10 cellular contexts compared by ENCODE assay signal in genomic region chr2:101188683-101189405, GRCh38. TPM values are rescaled to one million over a fixed set of nuclear protein-coding genes. Genes with fewer than 3 reads are reported as not detected.
DNase-seq lines count a peak whose midpoint lies in the region; ATAC-seq and TF ChIP-seq lines count a peak whose summit lies in the region.
"Had no signal": no experiment of that assay in that cellular context is flagged by ENCODE, and none has a peak within 500 bp of the region (broad histone marks: within the 10 kb centered on the region; RNA-seq: fewer than 3 reads in every experiment).

No MANE protein-coding gene starts in this region.

- DNase-seq in GM10248 (ENCODE audit: extremely low spot score) (no peak), MM.1S (no peak), dorsolateral prefrontal cortex (no peak), neural progenitor cell (ENCODE audit: low spot score) (peak; percentile 67), substantia nigra (lab: John Stamatoyannopoulos, UW) (no peak)
- DNase-seq in activated T-cell treated with anti-CD3 and anti-CD28 coated beads, Interleukin-2, amount 50 U/mL, for 4 hours = no peak
- DNase-seq: anterior cingulate cortex, RPMI8226 had no signal

- no peaks in the 10 kb centered on the region for H3K36me3 Mint-ChIP-seq in neural progenitor cell
- no peaks in the 10 kb centered on the region for H3K36me3 Mint-ChIP-seq in activated T-cell treated with anti-CD3 and anti-CD28 coated beads, Interleukin-2, amount 50 U/mL, for 4 hours (ENCODE audit: insufficient read depth)

- CTCF ChIA-PET in GM10248 (lab: Yijun Ruan, JAX) = interaction anchor here (1.4 to 1.8 kb wide), 2 partner anchors 13 to 16 kb away, joined by 5 to 8 read pairs; no protein-coding TSS in a partner anchor

- H3K4me1 ChIP-seq in MM.1S (ENCODE audit: low read length) (peaks cover 5% of the 10 kb centered on the region; the same call in 1 of the 2 replicates), neural progenitor cell (no peaks in the 10 kb centered on the region)

- H3K4me3 Mint-ChIP-seq in neural progenitor cell = no peak overlapping the region
- no peak overlapping the region for H3K4me3 Mint-ChIP-seq in activated T-cell treated with anti-CD3 and anti-CD28 coated beads, Interleukin-2, amount 50 U/mL, for 4 hours

- no peak overlapping the region for H3K27ac Mint-ChIP-seq in neural progenitor cell

- no peak for ATAC-seq in GM19467 (IDR thresholded peaks at IDR 0.05; ENCODE audit: unreplicated experiment)
- ATAC-seq in activated T-cell treated with anti-CD3 and anti-CD28 coated beads, Interleukin-2, amount 50 U/mL, for 4 hours = no peak
- ATAC-seq in GM18861 (IDR thresholded peaks at IDR 0.05; ENCODE audit: unreplicated experiment) = no peak

- H3F3A ChIP-seq in MM.1S (ENCODE audit: insufficient read depth, low read length) (no peaks in the 10 kb centered on the region; the same call in 1 of the 2 replicates), neural progenitor cell (ENCODE audit: low read depth) (no peaks in the 10 kb centered on the region)

- POLR2A ChIA-PET in GM10248 (lab: Yijun Ruan, JAX) = no interaction called here

- H3K36me3 ChIP-seq in MM.1S (replicated peaks; ENCODE audit: insufficient read depth, low read length) (no peaks in the 10 kb centered on the region), neural progenitor cell (no peaks in the 10 kb centered on the region)

- intact Hi-C loops in dorsolateral prefrontal cortex (cut with DNase I) = no loop called here

- no peaks in the 10 kb centered on the region for H3K4me1 Mint-ChIP-seq in neural progenitor cell
- H3K4me1 Mint-ChIP-seq in activated T-cell treated with anti-CD3 and anti-CD28 coated beads, Interleukin-2, amount 50 U/mL, for 4 hours (ENCODE audit: low read depth) = no peaks in the 10 kb centered on the region

- no peak overlapping the region for H3K9ac ChIP-seq in MM.1S (ENCODE audit: low read length)
- H3K9ac ChIP-seq in neural progenitor cell = no peak overlapping the region

- H3K9me2 ChIP-seq in MM.1S (replicated peaks; ENCODE audit: insufficient read depth, low read length) = no peaks in the 10 kb centered on the region

- no peaks in the 10 kb centered on the region for H4K20me1 ChIP-seq in MM.1S (ENCODE audit: insufficient read depth, low read length)
- no peaks in the 10 kb centered on the region for H4K20me1 ChIP-seq in neural progenitor cell (ENCODE audit: low read depth)

- no peaks in the 10 kb centered on the region for H3K9me3 ChIP-seq in MM.1S (replicated peaks; ENCODE audit: insufficient read depth, low read length)
- H3K9me3 ChIP-seq in neural progenitor cell (ENCODE audit: low read depth) = no peaks in the 10 kb centered on the region

- H3K4me2 ChIP-seq in MM.1S (ENCODE audit: low read depth, low read length) (no peak overlapping the region), neural progenitor cell (no peak overlapping the region)

- no peaks in the 10 kb centered on the region for H3K79me2 ChIP-seq in MM.1S (ENCODE audit: low read length)
- no peaks in the 10 kb centered on the region for H3K79me2 ChIP-seq in neural progenitor cell (ENCODE audit: low read depth)

- TF ChIP-seq CTCF in GM10248 (IDR thresholded peaks at IDR 0.05; ENCODE audit: control extremely low read depth, extremely low read depth, low read depth, missing control alignments) (peak; percentile 5), MM.1S (IDR thresholded peaks at IDR 0.05; ENCODE audit: low read length) (peak; percentile 33), dorsolateral prefrontal cortex (IDR thresholded peaks at IDR 0.05 in 54 of 56, conservative IDR thresholded peaks at IDR 0.05 in 2 of 56; ENCODE audit: low read depth in 1 of 56, partially characterized antibody in 56 of 56) (peak in 34 of 56 donors; percentile 11 to 41 (median 22)), neural progenitor cell (IDR thresholded peaks at IDR 0.05) (peak; percentile 71)

- H3K27me3 Mint-ChIP-seq in neural progenitor cell (ENCODE audit: insufficient read depth, low read depth) = peaks cover 2% of the 10 kb centered on the region
- H3K27me3 Mint-ChIP-seq in activated T-cell treated with anti-CD3 and anti-CD28 coated beads, Interleukin-2, amount 50 U/mL, for 4 hours (ENCODE audit: low read depth) = peaks cover 3% of the 10 kb centered on the region

- H3K27ac ChIP-seq in MM.1S (ENCODE audit: low read length) = no peak overlapping the region
- H3K27ac ChIP-seq in dorsolateral prefrontal cortex = no peak overlapping the region
- H3K27ac ChIP-seq in neural progenitor cell = no peak overlapping the region
- no peak overlapping the region for H3K27ac ChIP-seq in substantia nigra (ENCODE audit: low read depth, low read length, poor library complexity, severe bottlenecking)

- H3K27me3 ChIP-seq in MM.1S (replicated peaks; ENCODE audit: insufficient read depth, low read length) (no peaks in the 10 kb centered on the region), dorsolateral prefrontal cortex (no peaks in the 10 kb centered on the region), neural progenitor cell (no peaks in the 10 kb centered on the region)

- H3K4me3 ChIP-seq in MM.1S (ENCODE audit: low read length) = no peak overlapping the region
- no peak overlapping the region for H3K4me3 ChIP-seq in dorsolateral prefrontal cortex
- no peak overlapping the region for H3K4me3 ChIP-seq in neural progenitor cell

- H3K9me3 Mint-ChIP-seq in neural progenitor cell = no peaks in the 10 kb centered on the region
- H3K9me3 Mint-ChIP-seq in activated T-cell treated with anti-CD3 and anti-CD28 coated beads, Interleukin-2, amount 50 U/mL, for 4 hours = no peaks in the 10 kb centered on the region

- H2AFZ ChIP-seq in MM.1S (ENCODE audit: low read length) = no peak overlapping the region
- H2AFZ ChIP-seq in neural progenitor cell (replicated peaks) = peak overlapping the region; percentile 8

RNA-seq across cellular contexts. Expression of gene TBC1D8, which starts 37.7 kb away (rescaled TPM):
- total RNA-seq in dorsolateral prefrontal cortex (10 to 100 TPM; 10.5 to 33.3 (median 21.0) TPM), neural progenitor cell (ENCODE audit: low replicate concordance) (3.9 and 4.1 TPM in 2 replicates)
- 1 to 10 TPM in 1 of 3 donors, under 1 TPM in 2; 0.58 to 1.1 (median 0.68) TPM for total RNA-seq in activated T-cell treated with anti-CD3 and anti-CD28 coated beads, Interleukin-2, amount 50 U/mL, for 4 hours

Comparison
In these comparisons a context has a peak if more than half of its experiments do, and no peak if none do; other contexts are left out.
1. CTCF ChIP-seq: peak in every context shown above with its lines; median percentile 71 in neural progenitor cell; 33 in MM.1S; 22 in dorsolateral prefrontal cortex; 5 in GM10248.